ENCODE assay signal across 18 cellular contexts in genomic region chr9:92642041-92642451, GRCh38.
"Had no signal": no experiment of that assay in that cellular context is flagged by ENCODE, and none has a peak within 500 bp of the region (broad histone marks: within the 10 kb centered on the region; RNA-seq: fewer than 3 reads in every experiment).

No MANE protein-coding gene starts in this region.

- H3K27ac Mint-ChIP-seq: activated CD4-positive, alpha-beta T cell treated with anti-CD3 and anti-CD28 coated beads, Interleukin-2, amount 10 ng/mL, durations not matched to agents 7 days and 5 days had no signal

- H3K4me3 ChIP-seq: coronary artery, gastrocnemius medialis, heart left ventricle had no signal

- H3K4me1 Mint-ChIP-seq: brain had no signal

- H3K27ac ChIP-seq: coronary artery, gastrocnemius medialis, heart left ventricle had no signal

- ATAC-seq: activated CD4-positive, CD25-positive, alpha-beta regulatory T cell treated with anti-CD3 and anti-CD28 coated beads, Interleukin-2, amount 50 U/mL, for 24 hours; gastrocnemius medialis; heart left ventricle; left ventricle myocardium superior; natural killer cell had no signal

- H3K27me3 ChIP-seq: gastrocnemius medialis, heart left ventricle had no signal

- H3K4me1 ChIP-seq: gastrocnemius medialis, heart left ventricle had no signal

- H3K4me3 Mint-ChIP-seq: activated CD4-positive, alpha-beta T cell treated with anti-CD3 and anti-CD28 coated beads, Interleukin-2, amount 10 ng/mL, durations not matched to agents 7 days and 5 days; natural killer cell had no signal

- H3K9me3 ChIP-seq: gastrocnemius medialis had no signal

- DNase-seq: activated CD4-positive, alpha-beta T cell treated with anti-CD3 and anti-CD28 coated beads, Interleukin-2, amount 10 ng/mL, durations not matched to agents 7 days and 5 days; activated CD8-positive, alpha-beta memory T cell treated with anti-CD3 and anti-CD28 coated beads for 24 hours; activated naive CD4-positive, alpha-beta T cell; anterior cingulate cortex; central memory CD4-positive, alpha-beta T cell; erythroblast; gastrocnemius medialis; heart left ventricle; left ventricle myocardium superior; mesenchymal stem cell; natural killer cell; nucleus accumbens; retina; stimulated activated CD4-positive, alpha-beta T cell treated with anti-CD3 and anti-CD28 coated beads, Interleukin-2, amount 100 ng/mL, for 48 hours; T1000 had no signal

- H3K27me3 Mint-ChIP-seq: activated CD4-positive, alpha-beta T cell treated with anti-CD3 and anti-CD28 coated beads, Interleukin-2, amount 10 ng/mL, durations not matched to agents 7 days and 5 days; brain had no signal
